ENCODE assay signal across 24 cellular contexts in the genomic region with DNA sequence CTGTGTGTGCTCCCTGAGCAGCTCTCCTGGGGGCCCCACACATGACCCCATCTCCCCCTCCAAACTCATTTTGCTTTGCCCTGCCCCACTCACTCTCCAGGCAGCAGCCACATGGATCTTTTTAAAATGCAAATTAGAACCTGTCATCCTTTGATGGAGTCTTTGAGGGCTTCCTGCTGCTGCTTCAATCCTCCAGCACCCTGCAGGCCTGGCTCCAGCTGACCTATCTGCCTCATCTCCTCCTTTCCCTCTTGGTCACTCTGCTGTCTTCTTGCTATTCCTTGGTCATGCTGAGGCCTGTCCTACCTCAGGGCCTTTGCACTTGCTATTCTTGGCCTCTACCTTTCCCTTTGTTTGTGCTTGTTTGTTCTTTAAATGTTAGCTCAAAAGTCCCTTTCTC. TPM values are rescaled to one million over a fixed set of nuclear protein-coding genes. Genes with fewer than 3 reads are reported as not detected.
DNase-seq lines count a peak whose midpoint lies in the region; ATAC-seq and TF ChIP-seq lines count a peak whose summit lies in the region.
"Had no signal": no experiment of that assay in that cellular context is flagged by ENCODE, and none has a peak within 500 bp of the region (broad histone marks: within the 10 kb centered on the region; RNA-seq: fewer than 3 reads in every experiment).

No MANE protein-coding gene starts in this region.

- no peak overlapping the region for H2BK120ac ChIP-seq in trophoblast cell (ENCODE audit: insufficient read depth, low read length, poor library complexity)

- peak overlapping the region in 8 of 10 donors; percentile 38 to 90 (median 70) for H3K27ac ChIP-seq in heart right ventricle
- H3K27ac ChIP-seq in dorsolateral prefrontal cortex: peak overlapping the region in 37 of 59 donors; percentile 2 to 100 (median 54)
- H3K27ac ChIP-seq in trophoblast cell (ENCODE audit: low read depth, low read length): no peak overlapping the region
- peak overlapping the region; percentile 30 for H3K27ac ChIP-seq in upper lobe of right lung
- no peak overlapping the region for H3K27ac ChIP-seq in aorta (ENCODE audit: low read depth in 1 of 2, low read length in 2 of 2)
- H3K27ac ChIP-seq: KMS-11, SJCRH30 had no signal

- H3K4me1 ChIP-seq in heart right ventricle (peaks cover 29 to 92% (median 69%) of the 10 kb centered on the region in 9 donors), trophoblast cell (ENCODE audit: control insufficient read depth in 1 of 2, insufficient read depth in 2 of 2, low read length in 2 of 2) (peaks cover 10 to 16% of the 10 kb centered on the region in 2 experiments), upper lobe of right lung (peaks cover 36% of the 10 kb centered on the region), aorta (ENCODE audit: control insufficient read depth in 1 of 2, insufficient read depth in 2 of 2, low read length in 2 of 2) (no peaks in the 10 kb centered on the region)
- H3K4me1 ChIP-seq: SJCRH30 had no signal

- no peak overlapping the region for H4K91ac ChIP-seq in trophoblast cell (ENCODE audit: low read depth, low read length)

- no peak overlapping the region for H2BK5ac ChIP-seq in trophoblast cell (ENCODE audit: low read depth, low read length, poor library complexity)

- H3K4ac ChIP-seq in trophoblast cell (ENCODE audit: low read depth, low read length): peak overlapping the region; percentile 51

- no peak overlapping the region for H4K12ac ChIP-seq in trophoblast cell (ENCODE audit: low read depth, low read length)

- H3K36me3 ChIP-seq in heart right ventricle (peaks cover 0 to 71% (median 16%) of the 10 kb centered on the region in 9 donors), trophoblast cell (ENCODE audit: control insufficient read depth in 1 of 2, insufficient read depth in 2 of 2, low read length in 2 of 2) (peaks cover 59 to 77% of the 10 kb centered on the region in 2 experiments), upper lobe of right lung (peaks cover 35% of the 10 kb centered on the region), aorta (ENCODE audit: control insufficient read depth in 1 of 2, insufficient read depth in 2 of 2, low read length in 1 of 2) (peaks cover 0 to 2% of the 10 kb centered on the region in 2 donors)
- H3K36me3 ChIP-seq: transverse colon had no signal

- H3K14ac ChIP-seq in trophoblast cell (ENCODE audit: low read length): no peak overlapping the region

- no peaks in the 10 kb centered on the region for H3K27me3 ChIP-seq in heart right ventricle
- H3K27me3 ChIP-seq in dorsolateral prefrontal cortex: no peaks in the 10 kb centered on the region
- no peaks in the 10 kb centered on the region for H3K27me3 ChIP-seq in trophoblast cell (ENCODE audit: insufficient read depth, low read length)
- H3K27me3 ChIP-seq in upper lobe of right lung: no peaks in the 10 kb centered on the region
- H3K27me3 ChIP-seq in aorta (ENCODE audit: control insufficient read depth in 1 of 2, insufficient read depth in 2 of 2, low read length in 1 of 2): no peaks in the 10 kb centered on the region
- H3K27me3 ChIP-seq: esophagus muscularis mucosa, SJCRH30, transverse colon had no signal

- H3K18ac ChIP-seq in trophoblast cell (ENCODE audit: low read length): no peak overlapping the region

- no peak for DNase-seq in heart right ventricle
- no peak for DNase-seq in Right ventricle myocardium superior
- DNase-seq in dorsolateral prefrontal cortex: no peak
- no peak for DNase-seq in trophoblast cell
- no peak for DNase-seq in upper lobe of right lung
- no peak for DNase-seq in HuH-7 (ENCODE audit: low spot score)
- DNase-seq in aorta: no peak
- DNase-seq in NCI-H1105 (lab: John Stamatoyannopoulos, UW): no peak
- DNase-seq: activated CD4-positive, alpha-beta memory T cell treated with anti-CD3 and anti-CD28 coated beads, Interleukin-2, amount 10 ng/mL, durations not matched to agents 7 days and 5 days; activated naive CD8-positive, alpha-beta T cell treated with anti-CD3 and anti-CD28 coated beads for 36 hours; CD8-positive, alpha-beta memory T cell; effector memory CD4-positive, alpha-beta T cell; foreskin melanocyte; GDM1; mesendoderm; NCI-H146; NCI-H510A; NK-92 treated with Interleukin-12 subunit alpha and Interleukin-12 subunit beta, amount 100 ng/mL, for 24 hours; SJCRH30; stimulated activated naive CD8-positive, alpha-beta T cell treated with anti-CD3 and anti-CD28 coated beads, Interleukin-15, Interleukin-2, amounts not matched to agents 100 U/mL and 50 U/mL, for 24 hours; transverse colon had no signal

- H2AFZ ChIP-seq in trophoblast cell (ENCODE audit: insufficient read depth, low read length, poor library complexity): no peak overlapping the region

- no peak overlapping the region for H2AK5ac ChIP-seq in trophoblast cell (ENCODE audit: low read length)

- ATAC-seq in heart right ventricle: no peak
- ATAC-seq in Right ventricle myocardium superior (ENCODE audit: poor library complexity): no peak
- no peak for ATAC-seq in upper lobe of right lung
- ATAC-seq in aorta (ENCODE audit: low FRiP score): no peak
- ATAC-seq: activated CD4-positive, CD25-positive, alpha-beta regulatory T cell treated with anti-CD3 and anti-CD28 coated beads, Interleukin-2, amount 50 U/mL, for 24 hours; stimulated activated naive CD8-positive, alpha-beta T cell treated with anti-CD3 and anti-CD28 coated beads, Interleukin-15, Interleukin-2, amounts not matched to agents 100 U/mL and 50 U/mL, for 24 hours had no signal

- intact Hi-C loops in heart right ventricle (cut with DNase I): loop anchor here in 4 of 10 donors (2.0 to 10.0 kb wide), 3 partner anchors 61 to 67 kb away; no protein-coding TSS in a partner anchor
- intact Hi-C loops in Right ventricle myocardium superior (cut with DNase I): no loop called here
- intact Hi-C loops in dorsolateral prefrontal cortex (cut with DNase I): no loop called here
- intact Hi-C loops in upper lobe of right lung (cut with DNase I): no loop called here
- intact Hi-C loops in aorta (cut with DNase I): no loop called here

- H3K4me3 ChIP-seq in heart right ventricle (no peak overlapping the region), dorsolateral prefrontal cortex (no peak overlapping the region), trophoblast cell (ENCODE audit: low read depth, low read length) (no peak overlapping the region), upper lobe of right lung (no peak overlapping the region), aorta (ENCODE audit: low read length in 2 of 2) (no peak overlapping the region)
- H3K4me3 ChIP-seq: esophagus muscularis mucosa, SJCRH30, transverse colon had no signal

- no peaks in the 10 kb centered on the region for H3K79me1 ChIP-seq in trophoblast cell (ENCODE audit: low read length)

- H3K79me2 ChIP-seq in trophoblast cell (ENCODE audit: control insufficient read depth, insufficient read depth, low read length, poor library complexity): peaks cover 15% of the 10 kb centered on the region

- no peak overlapping the region for H4K8ac ChIP-seq in trophoblast cell (ENCODE audit: low read depth, low read length)

- H2BK12ac ChIP-seq in trophoblast cell (ENCODE audit: low read length): no peak overlapping the region

- H3K9ac ChIP-seq in trophoblast cell (ENCODE audit: low read length): no peak overlapping the region
- H3K9ac ChIP-seq: KMS-11 had no signal

- TF ChIP-seq CTCF in heart right ventricle (IDR thresholded peaks at IDR 0.05): no peak
- no peak for TF ChIP-seq CTCF in dorsolateral prefrontal cortex (IDR thresholded peaks at IDR 0.05 in 54 of 56, conservative IDR thresholded peaks at IDR 0.05 in 2 of 56; ENCODE audit: low read depth in 1 of 56, partially characterized antibody in 56 of 56)
- TF ChIP-seq CTCF in upper lobe of right lung (IDR thresholded peaks at IDR 0.05): no peak

- no peak overlapping the region for H3K4me2 ChIP-seq in trophoblast cell (ENCODE audit: low read length)
- H3K4me2 ChIP-seq: KMS-11 had no signal

- H3K9me3 ChIP-seq in heart right ventricle: no peaks in the 10 kb centered on the region
- no peaks in the 10 kb centered on the region for H3K9me3 ChIP-seq in trophoblast cell (ENCODE audit: insufficient read depth, low read depth, low read length)
- no peaks in the 10 kb centered on the region for H3K9me3 ChIP-seq in upper lobe of right lung
- H3K9me3 ChIP-seq in aorta (ENCODE audit: control insufficient read depth, low read length): no peaks in the 10 kb centered on the region
- H3K9me3 ChIP-seq: esophagus muscularis mucosa, SJCRH30, transverse colon had no signal

- no peak overlapping the region for H3K23ac ChIP-seq in trophoblast cell (ENCODE audit: low read length)

RNA-seq across cellular contexts. Expression of a gene that starts 17.9 kb away (rescaled TPM):
- total RNA-seq in heart right ventricle: 10 to 100 TPM; 50.3 to 86.1 (median 61.5) TPM
- polyA plus RNA-seq in heart right ventricle: 10 to 100 TPM; 14.8 to 15.9 TPM
- total RNA-seq in Right ventricle myocardium superior: 50.8 TPM
- total RNA-seq in dorsolateral prefrontal cortex: 100 to 1,000 TPM in 43 of 120 experiments, 10 to 100 TPM in 77; 64.3 to 163 (median 92.5) TPM
- polyA plus RNA-seq in trophoblast cell (2013): 98.1 and 98.9 TPM in 2 replicates
- total RNA-seq in upper lobe of right lung: 143 TPM
- total RNA-seq in aorta: 100 to 1,000 TPM in 1 of 2 donors, 10 to 100 TPM in 1; 74.0 to 116 TPM
- 10 to 100 TPM; 10.4 to 12.1 TPM for polyA plus RNA-seq in aorta

Comparison
In these comparisons a context has a peak if more than half of its experiments do, and no peak if none do; other contexts are left out.
1. H3K27ac ChIP-seq: peak in heart right ventricle (8 of 10), dorsolateral prefrontal cortex (37 of 59) and upper lobe of right lung (single experiment); none in trophoblast cell (single experiment) and aorta (0 of 2).